ENCODE assay signal across 9 cellular contexts in genomic region chr6:13304101-13304500, GRCh38. TPM values are rescaled to one million over a fixed set of nuclear protein-coding genes. Genes with fewer than 3 reads are reported as not detected.
DNase-seq lines count a peak whose midpoint lies in the region; ATAC-seq and TF ChIP-seq lines count a peak whose summit lies in the region.
"Had no signal": no experiment of that assay in that cellular context is flagged by ENCODE, and none has a peak within 500 bp of the region (broad histone marks: within the 10 kb centered on the region; RNA-seq: fewer than 3 reads in every experiment).

No MANE protein-coding gene starts in this region.

- peaks cover 0 to 88% (median 12%) of the 10 kb centered on the region in 9 donors for H3K36me3 ChIP-seq in heart right ventricle
- peaks cover 6% of the 10 kb centered on the region for H3K36me3 ChIP-seq in brain microvascular endothelial cell (replicated peaks)
- H3K36me3 ChIP-seq in mesodermal cell (ENCODE audit: control insufficient read depth, insufficient read depth, low read length): peaks cover 83% of the 10 kb centered on the region
- peaks cover 0 to 33% of the 10 kb centered on the region in 2 donors for H3K36me3 ChIP-seq in vagina

- H3K27ac ChIP-seq in heart right ventricle: peak overlapping the region in 8 of 10 donors; percentile 13 to 87 (median 74)
- H3K27ac ChIP-seq in brain microvascular endothelial cell: peak overlapping the region; percentile 95
- peak overlapping the region; percentile 17 for H3K27ac ChIP-seq in mesodermal cell (ENCODE audit: low read depth, low read length, severe bottlenecking)
- H3K27ac ChIP-seq in vagina: peak overlapping the region; percentile 75

- H3K9me3 ChIP-seq in heart right ventricle: no peaks in the 10 kb centered on the region
- H3K9me3 ChIP-seq in mesodermal cell (ENCODE audit: control insufficient read depth, low read length): no peaks in the 10 kb centered on the region
- no peaks in the 10 kb centered on the region for H3K9me3 ChIP-seq in vagina

- H3K4me3 ChIP-seq in heart right ventricle (peak overlapping the region in 6 of 10 donors; percentile 17 to 36 (median 24)), brain microvascular endothelial cell (ENCODE audit: low read depth, low read length) (no peak overlapping the region), mesodermal cell (ENCODE audit: extremely low read depth, insufficient read depth, low read length, poor library complexity, severe bottlenecking) (no peak overlapping the region), vagina (no peak overlapping the region)

- TF ChIP-seq CTCF in heart right ventricle (IDR thresholded peaks at IDR 0.05) (no peak), brain microvascular endothelial cell (IDR thresholded peaks at IDR 0.05; ENCODE audit: low read depth, low read length, missing control alignments) (no peak), vagina (IDR thresholded peaks at IDR 0.05) (no peak), GM10266 (IDR thresholded peaks at IDR 0.05; ENCODE audit: control insufficient read depth, insufficient read depth, low read depth, missing control alignments) (no peak)

- intact Hi-C loops in heart right ventricle (cut with DNase I): loop anchor here in 1 of 10 donors (10.0 kb wide), 1 partner anchor 109 kb away; no protein-coding TSS in a partner anchor
- intact Hi-C loops in left ventricle myocardium superior (cut with micrococcal nuclease): loop anchor here (10.0 kb wide), 1 partner anchor 389 kb away; no protein-coding TSS in a partner anchor
- intact Hi-C loops in vagina (cut with DNase I): no loop called here
- intact Hi-C loops in posterior cingulate gyrus (cut with DNase I): loop anchor here (10.0 kb wide), 1 partner anchor 289 kb away; no protein-coding TSS in a partner anchor

- DNase-seq in heart right ventricle (no peak), left ventricle myocardium superior (no peak), brain microvascular endothelial cell (no peak), vagina (ENCODE audit: extremely low spot score in 2 of 2) (no peak), posterior cingulate gyrus (no peak), OCI-M1 (lab: John Stamatoyannopoulos, UW) (no peak), GM10266 (ENCODE audit: extremely low spot score) (no peak)

- no peaks in the 10 kb centered on the region for H3K27me3 ChIP-seq in heart right ventricle
- H3K27me3 ChIP-seq in brain microvascular endothelial cell (replicated peaks): no peaks in the 10 kb centered on the region
- no peaks in the 10 kb centered on the region for H3K27me3 ChIP-seq in vagina

- ATAC-seq in heart right ventricle (no peak), left ventricle myocardium superior (no peak)
- ATAC-seq: T-cell had no signal

- peaks cover 12 to 55% (median 37%) of the 10 kb centered on the region in 9 donors for H3K4me1 ChIP-seq in heart right ventricle
- H3K4me1 ChIP-seq in mesodermal cell (ENCODE audit: control insufficient read depth, insufficient read depth, low read length, poor library complexity, severe bottlenecking): peaks cover 28% of the 10 kb centered on the region
- H3K4me1 ChIP-seq in vagina: peaks cover 14% of the 10 kb centered on the region

- in situ Hi-C loops in brain microvascular endothelial cell (cut with HindIII; ENCODE audit: low pct_ligation_motif_present, low sequenced_read_pairs): no loop called here

- no peak for TF ChIP-seq POLR2A in vagina (IDR thresholded peaks at IDR 0.05)

- 56 to 64% methylated on average over 6 of the region's 6 CpGs for WGBS in heart right ventricle, 2 donors
- 95 to 98% methylated on average over 5 to 6 of the region's 6 CpGs for WGBS in mesodermal cell (ENCODE audit: insufficient coverage in 2 of 2), 2 experiments

RNA-seq across cellular contexts. Expression of gene TBC1D7, which starts 24.2 kb away (rescaled TPM):
- total RNA-seq in heart right ventricle (10 to 100 TPM; 21.7 to 42.6 (median 28.6) TPM), left ventricle myocardium superior (34.0 TPM), vagina (13.0 TPM)
- polyA plus RNA-seq in heart right ventricle: 10 to 100 TPM; 17.3 to 19.3 TPM
- polyA plus RNA-seq in mesodermal cell (2013, experiment 1 of 2): 55.5 TPM
- 49.7 TPM for polyA plus RNA-seq in mesodermal cell (2013, experiment 2 of 2)

Comparison
In these comparisons a context has a peak if more than half of its experiments do, and no peak if none do; other contexts are left out.
1. H3K27ac ChIP-seq: peak in every context shown above with its lines; median percentile 95 in brain microvascular endothelial cell; 75 in vagina; 74 in heart right ventricle; 17 in mesodermal cell.
2. H3K4me3 ChIP-seq: peak in heart right ventricle (6 of 10); none in brain microvascular endothelial cell (single experiment), mesodermal cell (single experiment) and vagina (0 of 2).